8 cellular contexts compared by ENCODE assay signal in genomic region chr19:53867225-53868090, GRCh38. TPM values are rescaled to one million over a fixed set of nuclear protein-coding genes. Genes with fewer than 3 reads are reported as not detected.
DNase-seq lines count a peak whose midpoint lies in the region; ATAC-seq, FAIRE-seq and TF ChIP-seq lines count a peak whose summit lies in the region.

Gene MYADM, plus strand, starts transcription at chr19:53867883. Its CDS starts 5,647 bp downstream, at chr19:53873530.

- peak; percentile 96 for DNase-seq in D721Med (ENCODE audit: insufficient read length, low spot score)
- peak; percentile 98 for DNase-seq in SW480 (ENCODE audit: low spot score)
- DNase-seq in activated naive CD8-positive, alpha-beta T cell treated with anti-CD3 and anti-CD28 coated beads, Interleukin-2, amount 10 ng/mL, durations not matched to agents 7 days and 5 days: peak; percentile 100
- peak; percentile 99 for DNase-seq in glutamatergic neuron
- peak; percentile 95 for DNase-seq in occipital lobe (lab: John Stamatoyannopoulos, UW)
- DNase-seq in superior temporal gyrus (ENCODE audit: extremely low spot score): peak; percentile 98

- H3K27ac Mint-ChIP-seq in activated naive CD8-positive, alpha-beta T cell treated with anti-CD3 and anti-CD28 coated beads, Interleukin-2, amount 10 ng/mL, durations not matched to agents 7 days and 5 days: peak within 1 kb of the TSS; percentile 94
- H3K27ac Mint-ChIP-seq in glutamatergic neuron (ENCODE audit: unreplicated experiment): peak within 1 kb of the TSS; percentile 99

- peak within 1 kb of the TSS; percentile 99 for H3K27ac ChIP-seq in HUES6 (ENCODE audit: low read depth, low read length)

- POLR2A ChIA-PET in activated naive CD8-positive, alpha-beta T cell treated with anti-CD3 and anti-CD28 coated beads, Interleukin-2, amount 10 ng/mL, durations not matched to agents 7 days and 5 days (lab: Charles Lee): interaction anchor here (0.6 to 4.0 kb wide), 11 partner anchors 7 to 1542 kb away, joined by 3 to 32 read pairs (median 4); partner anchors contain the start of genes LENG1 and PRKCG

- H3K27me3 Mint-ChIP-seq in activated naive CD8-positive, alpha-beta T cell treated with anti-CD3 and anti-CD28 coated beads, Interleukin-2, amount 10 ng/mL, durations not matched to agents 7 days and 5 days: no peaks in the 10 kb centered on the region
- H3K27me3 Mint-ChIP-seq in glutamatergic neuron (ENCODE audit: unreplicated experiment): peaks cover 12% of the 10 kb centered on the region

- peaks cover 4% of the 10 kb centered on the region for H3K36me3 Mint-ChIP-seq in activated naive CD8-positive, alpha-beta T cell treated with anti-CD3 and anti-CD28 coated beads, Interleukin-2, amount 10 ng/mL, durations not matched to agents 7 days and 5 days
- no peaks in the 10 kb centered on the region for H3K36me3 Mint-ChIP-seq in glutamatergic neuron (ENCODE audit: unreplicated experiment)

- H3K36me3 ChIP-seq in HUES6 (ENCODE audit: control insufficient read depth, insufficient read depth, low read length): peaks cover 18% of the 10 kb centered on the region

- H3K27me3 ChIP-seq in HUES6 (ENCODE audit: control insufficient read depth, insufficient read depth, low read length): no peaks in the 10 kb centered on the region

- H3K9me3 Mint-ChIP-seq in activated naive CD8-positive, alpha-beta T cell treated with anti-CD3 and anti-CD28 coated beads, Interleukin-2, amount 10 ng/mL, durations not matched to agents 7 days and 5 days: no peaks in the 10 kb centered on the region
- peaks cover 14% of the 10 kb centered on the region for H3K9me3 Mint-ChIP-seq in glutamatergic neuron (ENCODE audit: unreplicated experiment)

- peaks cover 6% of the 10 kb centered on the region for H3K4me1 ChIP-seq in HUES6 (ENCODE audit: control insufficient read depth, insufficient read depth, low read length)

- no peak for FAIRE-seq in D721Med (lab: Jason Lieb, UNC)

- peak within 1 kb of the TSS; percentile 99 for H3K4me3 ChIP-seq in HUES6 (ENCODE audit: low read depth, low read length)

- peak within 1 kb of the TSS; percentile 98 for H3K4me3 Mint-ChIP-seq in activated naive CD8-positive, alpha-beta T cell treated with anti-CD3 and anti-CD28 coated beads, Interleukin-2, amount 10 ng/mL, durations not matched to agents 7 days and 5 days
- peak within 1 kb of the TSS; percentile 97 for H3K4me3 Mint-ChIP-seq in glutamatergic neuron (ENCODE audit: unreplicated experiment)

- H3K9me3 ChIP-seq in HUES6 (ENCODE audit: control insufficient read depth, insufficient read depth, low read depth, low read length): no peaks in the 10 kb centered on the region

- peak within 1 kb of the TSS; percentile 100 for H3K9ac ChIP-seq in HUES6 (ENCODE audit: low read length)

- ATAC-seq in GM21447 (IDR thresholded peaks at IDR 0.05; ENCODE audit: unreplicated experiment): peak; percentile 64
- ATAC-seq in activated naive CD8-positive, alpha-beta T cell treated with anti-CD3 and anti-CD28 coated beads, Interleukin-2, amount 10 ng/mL, durations not matched to agents 7 days and 5 days (ENCODE audit: low read depth): peak; percentile 61

- peaks cover 30% of the 10 kb centered on the region for H3K4me1 Mint-ChIP-seq in activated naive CD8-positive, alpha-beta T cell treated with anti-CD3 and anti-CD28 coated beads, Interleukin-2, amount 10 ng/mL, durations not matched to agents 7 days and 5 days
- H3K4me1 Mint-ChIP-seq in glutamatergic neuron (ENCODE audit: low read depth, unreplicated experiment): peaks cover 3% of the 10 kb centered on the region

- TF ChIP-seq CTCF in D721Med (IDR thresholded peaks at IDR 0.05; ENCODE audit: insufficient read depth, missing control alignments) (no peak), glutamatergic neuron (IDR thresholded peaks at IDR 0.05; ENCODE audit: partially characterized antibody, unreplicated experiment) (no peak)

RNA-seq across cellular contexts. Expression of gene MYADM, which starts in this region (rescaled TPM):
- total RNA-seq in activated naive CD8-positive, alpha-beta T cell treated with anti-CD3 and anti-CD28 coated beads, Interleukin-2, amount 10 ng/mL, durations not matched to agents 7 days and 5 days: 10 to 100 TPM; 76.3 to 77.3 TPM
- total RNA-seq in glutamatergic neuron (ENCODE audit: unreplicated experiment) (61.5 TPM), occipital lobe (3.3 TPM)

Comparison
In these comparisons a context has a peak if more than half of its experiments do, and no peak if none do; other contexts are left out.
1. Peak in every context shown above with its lines: DNase-seq, ATAC-seq, H3K4me3 ChIP-seq and H3K27ac ChIP-seq.
2. RNA of gene MYADM (total RNA-seq): 76.3 to 77.3 TPM in activated naive CD8-positive, alpha-beta T cell treated with anti-CD3 and anti-CD28 coated beads, Interleukin-2, amount 10 ng/mL, durations not matched to agents 7 days and 5 days and 61.5 TPM in glutamatergic neuron (single experiment); 3.3 TPM in occipital lobe (single experiment); every median in the first group is over 10 times any median in the second.